Comparison of ENCODE assay signal across 18 cellular contexts in genomic region chr2:105497094-105497493, GRCh38.
"Had no signal": no experiment of that assay in that cellular context is flagged by ENCODE, and none has a peak within 500 bp of the region (broad histone marks: within the 10 kb centered on the region; RNA-seq: fewer than 3 reads in every experiment).

No MANE protein-coding gene starts in this region.

- H3K36me3 ChIP-seq: transverse colon, uterus had no signal

- H3K4me3 ChIP-seq: transverse colon, uterus had no signal

- H3K9ac ChIP-seq: SK-N-SH had no signal

- DNase-seq: activated CD4-positive, alpha-beta memory T cell treated with anti-CD3 and anti-CD28 coated beads, Interleukin-2, amount 10 ng/mL, durations not matched to agents 7 days and 5 days; activated CD4-positive, alpha-beta T cell treated with anti-CD3 and anti-CD28 coated beads for 36 hours; activated CD8-positive, alpha-beta memory T cell treated with anti-CD3 and anti-CD28 coated beads, Interleukin-2, amount 10 ng/mL, durations not matched to agents 7 days and 5 days; activated naive CD4-positive, alpha-beta T cell; activated naive CD8-positive, alpha-beta T cell treated with anti-CD3 and anti-CD28 coated beads for 36 hours; amygdala; cerebellar nuclear complex; effector CD8-positive, alpha-beta T cell; hypothalamus; islet precursor cell; naive thymus-derived CD4-positive, alpha-beta T cell; SK-N-SH; stimulated activated naive CD8-positive, alpha-beta T cell treated with anti-CD3 and anti-CD28 coated beads, Interleukin-15, Interleukin-2, amounts not matched to agents 100 U/mL and 50 U/mL, for 24 hours; substantia nigra; transverse colon; uterus had no signal

- H3K4me2 ChIP-seq: SK-N-SH had no signal

- H3K9me3 ChIP-seq: SK-N-SH, uterus had no signal

- H3K27me3 ChIP-seq: transverse colon, uterus had no signal

- ATAC-seq: activated CD4-positive, alpha-beta T cell treated with anti-CD3 and anti-CD28 coated beads for 36 hours; activated CD8-positive, alpha-beta memory T cell treated with anti-CD3 and anti-CD28 coated beads, Interleukin-2, amount 10 ng/mL, durations not matched to agents 7 days and 5 days; esophagus mucosa; naive thymus-derived CD4-positive, alpha-beta T cell; stimulated activated naive CD8-positive, alpha-beta T cell treated with anti-CD3 and anti-CD28 coated beads, Interleukin-15, Interleukin-2, amounts not matched to agents 100 U/mL and 50 U/mL, for 24 hours; WTC11 had no signal

- H3K27ac ChIP-seq: transverse colon, uterus had no signal

- H3K4me1 ChIP-seq: uterus had no signal
